In the genomic region with DNA sequence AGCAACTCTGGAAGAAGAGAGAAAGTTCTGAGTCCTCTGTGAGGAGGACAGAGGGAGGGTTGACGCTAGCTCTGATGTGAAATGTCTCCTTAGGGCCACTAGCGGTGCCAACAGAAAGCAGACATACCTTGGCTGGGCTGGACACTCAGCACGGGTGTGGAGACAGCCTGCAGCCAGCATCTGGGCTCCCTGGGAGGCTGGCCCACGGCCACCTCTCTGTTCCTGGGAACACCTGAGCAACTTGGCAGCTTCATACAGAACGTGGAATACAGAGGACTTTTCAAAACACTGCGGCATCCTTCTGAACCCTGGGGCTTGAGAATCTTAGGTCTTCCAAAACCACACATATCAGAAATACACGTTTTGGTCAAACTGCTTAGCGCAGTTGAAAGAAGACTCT, we compare ENCODE assay signal across 25 cellular contexts.
"Had no signal": no experiment of that assay in that cellular context is flagged by ENCODE, and none has a peak within 500 bp of the region (broad histone marks: within the 10 kb centered on the region; RNA-seq: fewer than 3 reads in every experiment).

No MANE protein-coding gene starts in this region.

- H3K4me3 ChIP-seq: gastroesophageal sphincter, hepatocyte, pancreas, psoas muscle, smooth muscle cell, stomach, thyroid gland, upper lobe of right lung had no signal

- H2AFZ ChIP-seq: hepatocyte had no signal

- H3K79me2 ChIP-seq: hepatocyte had no signal

- ATAC-seq: activated naive CD8-positive, alpha-beta T cell treated with anti-CD3 and anti-CD28 coated beads, Interleukin-2, amount 50 U/mL, for 24 hours; gastroesophageal sphincter; left colon; naive thymus-derived CD4-positive, alpha-beta T cell; pancreas; psoas muscle; stimulated activated naive B cell treated with anti-CD40 and anti-IgM and Interleukin-4, amounts not matched to agents 10 μg/mL and 1 μg/mL and 100 μg/mL, for 72 hours; T-helper 17 cell; upper lobe of right lung had no signal

- DNase-seq: activated CD4-positive, alpha-beta memory T cell treated with anti-CD3 and anti-CD28 coated beads, Interleukin-2, amount 10 ng/mL, durations not matched to agents 7 days and 5 days; activated CD4-positive, alpha-beta T cell treated with anti-CD3 and anti-CD28 coated beads, Interleukin-2, amount 10 ng/mL, durations not matched to agents 24 days and 14 days; activated CD4-positive, CD25-positive, alpha-beta regulatory T cell treated with anti-CD3 and anti-CD28 coated beads, Interleukin-2, amount 50 U/mL, for 72 hours; activated CD8-positive, alpha-beta memory T cell treated with anti-CD3 and anti-CD28 coated beads, Interleukin-2, amount 50 U/mL, for 48 hours; activated naive CD8-positive, alpha-beta T cell treated with anti-CD3 and anti-CD28 coated beads, Interleukin-2, amount 50 U/mL, for 24 hours; activated T-cell treated with anti-CD3 and anti-CD28 coated beads, Interleukin-2, amount 50 U/mL, for 24 hours; amygdala; effector CD8-positive, alpha-beta T cell; left colon; midbrain; naive thymus-derived CD4-positive, alpha-beta T cell; nucleus accumbens; pancreas; psoas muscle; stimulated activated CD4-positive, alpha-beta T cell treated with anti-CD3 and anti-CD28 coated beads, Interleukin-15, amount 100 ng/mL, for 24 hours; stimulated activated CD4-positive, alpha-beta T cell treated with anti-CD3 and anti-CD28 coated beads, Interleukin-2, amount 100 ng/mL, for 24 hours; stimulated activated naive B cell treated with anti-CD40 and anti-IgM and Interleukin-4, amounts not matched to agents 10 μg/mL and 1 μg/mL and 100 μg/mL, for 72 hours; stomach; T-helper 17 cell; T1000; upper lobe of right lung had no signal

- H3K9me3 ChIP-seq: gastroesophageal sphincter, pancreas, psoas muscle, stomach, thyroid gland, upper lobe of right lung had no signal

- H3K4me2 ChIP-seq: hepatocyte, smooth muscle cell had no signal

- H3K27ac ChIP-seq: gastroesophageal sphincter, hepatocyte, pancreas, psoas muscle, stomach, thyroid gland, upper lobe of right lung had no signal

- H3K4me1 ChIP-seq: gastroesophageal sphincter, pancreas, psoas muscle, stomach, thyroid gland, upper lobe of right lung had no signal

- H3K36me3 ChIP-seq: gastroesophageal sphincter, pancreas, stomach, thyroid gland, upper lobe of right lung had no signal

- H3K27me3 ChIP-seq: gastroesophageal sphincter, hepatocyte, pancreas, thyroid gland, upper lobe of right lung had no signal
